ENCODE assay signal across 22 cellular contexts in genomic region chr3:194988495-194989165, GRCh38.
"Had no signal": no experiment of that assay in that cellular context is flagged by ENCODE, and none has a peak within 500 bp of the region (broad histone marks: within the 10 kb centered on the region; RNA-seq: fewer than 3 reads in every experiment).

No MANE protein-coding gene starts in this region.

- H3K9me3 Mint-ChIP-seq: activated naive CD4-positive, alpha-beta T cell treated with anti-CD3 and anti-CD28 coated beads, Interleukin-2, amount 50 U/mL, for 72 hours; activated T-cell treated with anti-CD3 and anti-CD28 coated beads, Interleukin-2, amount 50 U/mL, for 24 hours; activated T-helper 17 cell treated with anti-CD3 and anti-CD28 coated beads, Interleukin-2, amount 50 U/mL, for 72 hours; naive B cell; stimulated activated memory B cell treated with anti-CD40 and anti-IgM and Interleukin-4, amounts not matched to agents 10 μg/mL and 1 μg/mL and 100 μg/mL, for 72 hours; T-helper 1 cell treated with Interleukin-12 subunit alpha and Interleukin-12 subunit beta and Interleukin-4 antibody, amounts not matched to agents 30 μg/mL and 1 μg/mL, for 36 hours; WTC11 had no signal

- H3K36me3 Mint-ChIP-seq: activated naive CD4-positive, alpha-beta T cell treated with anti-CD3 and anti-CD28 coated beads, Interleukin-2, amount 50 U/mL, for 72 hours; naive B cell; stimulated activated memory B cell treated with anti-CD40 and anti-IgM and Interleukin-4, amounts not matched to agents 10 μg/mL and 1 μg/mL and 100 μg/mL, for 72 hours; WTC11 had no signal

- H3K27ac ChIP-seq: cardiac muscle cell, heart left ventricle, lower lobe of right lung, testis, vagina had no signal

- H3K36me3 ChIP-seq: cardiac muscle cell, heart left ventricle, lower lobe of right lung, vagina had no signal

- H3K9me3 ChIP-seq: heart left ventricle, lower lobe of right lung, testis, vagina had no signal

- H3K4me3 Mint-ChIP-seq: activated CD4-positive, alpha-beta T cell treated with anti-CD3 and anti-CD28 coated beads for 36 hours; activated T-cell treated with anti-CD3 and anti-CD28 coated beads, Interleukin-2, amount 50 U/mL, for 24 hours; activated T-helper 17 cell treated with anti-CD3 and anti-CD28 coated beads, Interleukin-2, amount 50 U/mL, for 72 hours; stimulated activated memory B cell treated with anti-CD40 and anti-IgM and Interleukin-4, amounts not matched to agents 10 μg/mL and 1 μg/mL and 100 μg/mL, for 72 hours; T-helper 1 cell treated with Interleukin-12 subunit alpha and Interleukin-12 subunit beta and Interleukin-4 antibody, amounts not matched to agents 30 μg/mL and 1 μg/mL, for 36 hours; WTC11 had no signal

- H3K4me1 ChIP-seq: lower lobe of right lung had no signal

- FAIRE-seq: islet of Langerhans, small intestine had no signal

- ATAC-seq: activated CD4-positive, alpha-beta T cell treated with anti-CD3 and anti-CD28 coated beads for 36 hours; activated naive CD4-positive, alpha-beta T cell treated with anti-CD3 and anti-CD28 coated beads, Interleukin-2, amount 50 U/mL, for 72 hours; activated T-helper 17 cell treated with anti-CD3 and anti-CD28 coated beads, Interleukin-2, amount 50 U/mL, for 72 hours; heart left ventricle; left lobe of liver; lower lobe of right lung; sciatic nerve; stimulated activated memory B cell treated with anti-CD40 and anti-IgM and Interleukin-4, amounts not matched to agents 10 μg/mL and 1 μg/mL and 100 μg/mL, for 72 hours; WTC11 had no signal

- DNase-seq: activated CD4-positive, alpha-beta T cell treated with anti-CD3 and anti-CD28 coated beads for 36 hours; activated CD4-positive, alpha-beta T cell treated with anti-CD3 and anti-CD28 coated beads, Interleukin-2, amount 50 U/mL, for 48 hours; activated T-cell treated with anti-CD3 and anti-CD28 coated beads, Interleukin-2, amount 50 U/mL, for 24 hours; heart left ventricle; lower lobe of right lung; mesendoderm; naive B cell; nucleus accumbens; small intestine; T1000; testis; trophoblast cell had no signal

- H3K27ac Mint-ChIP-seq: activated CD4-positive, alpha-beta T cell treated with anti-CD3 and anti-CD28 coated beads for 36 hours; activated naive CD4-positive, alpha-beta T cell treated with anti-CD3 and anti-CD28 coated beads, Interleukin-2, amount 50 U/mL, for 72 hours; activated T-cell treated with anti-CD3 and anti-CD28 coated beads, Interleukin-2, amount 50 U/mL, for 24 hours; activated T-helper 17 cell treated with anti-CD3 and anti-CD28 coated beads, Interleukin-2, amount 50 U/mL, for 72 hours; stimulated activated memory B cell treated with anti-CD40 and anti-IgM and Interleukin-4, amounts not matched to agents 10 μg/mL and 1 μg/mL and 100 μg/mL, for 72 hours; T-helper 1 cell treated with Interleukin-12 subunit alpha and Interleukin-12 subunit beta and Interleukin-4 antibody, amounts not matched to agents 30 μg/mL and 1 μg/mL, for 36 hours; WTC11 had no signal

- H3K4me3 ChIP-seq: cardiac muscle cell, heart left ventricle, lower lobe of right lung, testis, vagina had no signal

- H3K4me1 Mint-ChIP-seq: activated CD4-positive, alpha-beta T cell treated with anti-CD3 and anti-CD28 coated beads for 36 hours; activated T-helper 17 cell treated with anti-CD3 and anti-CD28 coated beads, Interleukin-2, amount 50 U/mL, for 72 hours had no signal

- H3K27me3 ChIP-seq: cardiac muscle cell, heart left ventricle, testis, vagina had no signal
